ENCODE assay signal across 27 cellular contexts in the genomic region with DNA sequence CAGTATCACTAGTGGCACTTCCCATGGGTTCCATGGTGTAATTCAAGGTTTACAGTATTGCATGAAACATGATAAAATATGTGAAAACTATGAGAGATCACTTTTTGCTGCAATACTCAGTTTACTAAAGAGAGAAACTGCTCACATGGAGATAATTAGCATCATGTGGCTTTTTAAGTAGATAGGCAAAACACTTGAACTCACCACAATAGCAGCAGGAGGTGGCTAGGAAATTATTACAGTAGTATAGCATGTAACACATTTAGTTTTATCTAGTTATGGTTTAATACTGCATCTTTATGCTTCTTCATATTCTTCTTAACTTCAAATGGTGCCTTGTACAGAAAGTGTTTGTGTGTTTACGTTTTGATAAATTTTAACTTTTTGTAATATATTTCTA.
"Had no signal": no experiment of that assay in that cellular context is flagged by ENCODE, and none has a peak within 500 bp of the region (broad histone marks: within the 10 kb centered on the region; RNA-seq: fewer than 3 reads in every experiment).

No MANE protein-coding gene starts in this region.

- H3K27me3 ChIP-seq: foreskin keratinocyte, gastroesophageal sphincter, heart left ventricle, hepatocyte, left lung, neutrophil, pancreas, right lobe of liver, suprapubic skin had no signal

- DNase-seq: effector CD8-positive, alpha-beta T cell; endodermal cell; foreskin keratinocyte; heart left ventricle; left cardiac atrium; left lung; mesenchymal stem cell; mucosa of descending colon; naive B cell; pancreas; retina; right lobe of liver; small intestine; stimulated activated CD4-positive, alpha-beta T cell treated with anti-CD3 and anti-CD28 coated beads, Interleukin-12 subunit alpha, Interleukin-12 subunit beta, amount 100 ng/mL, for 4 hours; stimulated activated CD4-positive, alpha-beta T cell treated with anti-CD3 and anti-CD28 coated beads, Interleukin-1b, Interleukin-23, amount 100 ng/mL, for 48 hours; stimulated activated CD4-positive, alpha-beta T cell treated with anti-CD3 and anti-CD28 coated beads, Interleukin-4, amount 100 ng/mL, for 1 hour; stimulated activated CD8-positive, alpha-beta memory T cell treated with anti-CD3 and anti-CD28 coated beads, Interleukin-4, amount 100 ng/mL, for 48 hours; stimulated activated naive CD4-positive, alpha-beta T cell; stimulated activated naive CD8-positive, alpha-beta T cell treated with anti-CD3 and anti-CD28 coated beads, Interleukin-15, amount 100 ng/mL, for 72 hours; trophoblast cell had no signal

- ATAC-seq: esophagus mucosa; foreskin keratinocyte; gastroesophageal sphincter; heart left ventricle; left cardiac atrium; left lung; mucosa of descending colon; natural killer cell treated with Interleukin-12 subunit alpha and Interleukin-12 subunit beta and Interleukin-15 and Interleukin-18, amount 100 ng/mL, for 72 hours; pancreas; right lobe of liver; stimulated activated naive CD8-positive, alpha-beta T cell treated with anti-CD3 and anti-CD28 coated beads, Interleukin-15, amount 100 ng/mL, for 72 hours had no signal

- H3K36me3 ChIP-seq: gastroesophageal sphincter, heart left ventricle, left lung, neutrophil, pancreas, right lobe of liver, suprapubic skin had no signal

- H3K4me2 ChIP-seq: hepatocyte had no signal

- H3K9me3 ChIP-seq: gastroesophageal sphincter, heart left ventricle, left lung, mucosa of descending colon, neutrophil, pancreas, right lobe of liver, suprapubic skin had no signal

- H3K4me3 ChIP-seq: gastroesophageal sphincter, heart left ventricle, hepatocyte, left lung, mucosa of descending colon, pancreas, right lobe of liver, suprapubic skin had no signal

- H2AFZ ChIP-seq: hepatocyte had no signal

- H3K79me2 ChIP-seq: hepatocyte had no signal

- H3K27ac ChIP-seq: epithelial cell of prostate, foreskin keratinocyte, gastroesophageal sphincter, heart left ventricle, hepatocyte, left lung, neutrophil, pancreas, right lobe of liver, suprapubic skin had no signal

- H3K4me1 ChIP-seq: foreskin keratinocyte, gastroesophageal sphincter, heart left ventricle, left lung, pancreas, right lobe of liver, suprapubic skin had no signal
